Comparison of ENCODE assay signal across 12 cellular contexts in the genomic region with DNA sequence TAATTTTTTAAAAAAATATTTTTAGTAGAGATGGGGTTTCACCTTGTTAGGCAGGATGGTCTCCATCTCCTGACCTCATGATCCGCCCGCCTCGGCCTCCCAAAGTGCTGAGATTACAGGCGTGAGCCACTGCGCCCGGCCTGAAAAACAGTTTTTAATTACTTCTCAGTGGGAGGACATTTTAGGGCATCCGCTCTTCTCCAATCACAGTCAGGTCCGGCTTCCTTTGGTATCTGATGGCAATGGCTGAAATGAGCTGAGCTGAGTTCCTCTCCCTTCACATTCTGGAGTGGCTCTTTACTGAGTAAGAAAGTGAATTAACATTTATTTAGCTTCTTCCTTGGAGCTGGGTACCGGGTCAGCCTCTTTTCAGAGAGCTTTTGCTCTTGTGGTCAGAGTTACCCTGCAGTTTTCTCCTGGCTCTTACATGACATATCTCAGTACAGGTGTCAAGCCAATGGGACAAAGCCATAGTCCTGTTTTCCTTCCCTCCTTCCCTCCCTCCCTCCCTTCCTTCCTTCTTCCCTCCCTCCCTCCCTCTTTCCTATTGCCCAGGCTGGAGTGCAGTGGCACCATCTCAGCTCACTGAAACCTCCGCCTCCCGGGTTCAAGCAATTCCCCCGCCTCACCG. TPM values are rescaled to one million over a fixed set of nuclear protein-coding genes. Genes with fewer than 3 reads are reported as not detected.
DNase-seq lines count a peak whose midpoint lies in the region; ATAC-seq, FAIRE-seq and TF ChIP-seq lines count a peak whose summit lies in the region.
"Had no signal": no experiment of that assay in that cellular context is flagged by ENCODE, and none has a peak within 500 bp of the region (broad histone marks: within the 10 kb centered on the region; RNA-seq: fewer than 3 reads in every experiment).

No MANE protein-coding gene starts in this region.

- H3K27ac Mint-ChIP-seq in CD14-positive monocyte, result peak overlapping the region in 2 of 7 donors; percentile 76 to 86
- peak overlapping the region in 6 of 9 donors; percentile 4 to 98 (median 85) for H3K27ac Mint-ChIP-seq in naive thymus-derived CD4-positive, alpha-beta T cell

- TF ChIP-seq RAD21 in GM12878 (IDR thresholded peaks at IDR 0.05; ENCODE audit: insufficient read depth, low read depth, low read length), result no peak

- TF ChIP-seq CTCF in CD14-positive monocyte (IDR thresholded peaks at IDR 0.05) (no peak), GM12878 (IDR thresholded peaks at IDR 0.05 in 2 of 3, conservative IDR thresholded peaks at IDR 0.05 in 1 of 3; ENCODE audit: control insufficient read depth in 2 of 3, extremely low read depth in 1 of 3, insufficient read depth in 1 of 3, low read depth in 3 of 3, low read length in 3 of 3) (no peak)

- intact Hi-C loops in CD14-positive monocyte (cut with micrococcal nuclease), result loop anchor here in 1 of 2 donors (5.0 kb wide), 1 partner anchor 971 kb away; a partner anchor contains a TSS
- intact Hi-C loops in GM12878 (cut with micrococcal nuclease; ENCODE audit: unreplicated experiment), result no loop called here
- intact Hi-C loops in naive thymus-derived CD4-positive, alpha-beta T cell (cut with micrococcal nuclease), result loop anchor here (1.0 to 5.0 kb wide), 8 partner anchors 34 to 850 kb away; a partner anchor contains a TSS

- no peak for TF ChIP-seq POLR2A in GM12878 (IDR thresholded peaks at IDR 0.05; ENCODE audit: low read depth, low read length)

- no peak for TF ChIP-seq EP300 in GM12878 (IDR thresholded peaks at IDR 0.05; ENCODE audit: borderline replicate concordance in 1 of 2, control insufficient read depth in 1 of 2, low read depth in 2 of 2, low read length in 2 of 2)

- in situ Hi-C loops in GM23248 (cut with MboI), result no loop called here
- in situ Hi-C loops in GM12878 (cut with MboI), result no loop called here

- H3K27ac ChIP-seq in GM23248 (no peak overlapping the region), GM12878 (ENCODE audit: control insufficient read depth, insufficient read depth) (no peak overlapping the region), substantia nigra (ENCODE audit: low read depth, low read length, poor library complexity, severe bottlenecking) (no peak overlapping the region)
- no peak overlapping the region for H3K27ac ChIP-seq in naive thymus-derived CD4-positive, alpha-beta T cell (ENCODE audit: low read depth, low read length)

- peaks cover 23% of the 10 kb centered on the region for H3K4me1 Mint-ChIP-seq in CD14-positive monocyte
- peaks cover 10 to 34% (median 26%) of the 10 kb centered on the region in 7 donors for H3K4me1 Mint-ChIP-seq in naive thymus-derived CD4-positive, alpha-beta T cell

- RAD21 ChIA-PET in GM12878 (lab: Charles Lee; ENCODE audit: unreplicated experiment), result no interaction called here

- H3F3A ChIP-seq in GM23248 (ENCODE audit: insufficient read depth), result peaks cover 11% of the 10 kb centered on the region; the same call in 1 of the 2 replicates

- H3K4me3 ChIP-seq in GM23248 (0 out of 2 replicates have a peak overlapping the region, but pooled peaks have one; percentile 99), GM12878 (peak overlapping the region; percentile 95)
- H3K4me3 ChIP-seq in naive thymus-derived CD4-positive, alpha-beta T cell (ENCODE audit: low read length), result no peak overlapping the region

- 0 out of 2 replicates have a peak, but pooled peaks cover 3% of the 10 kb centered on the region for H3K36me3 ChIP-seq in GM23248 (ENCODE audit: low read depth)
- peaks cover 0 to 2% of the 10 kb centered on the region in 2 experiments; a peak in 3 of 4 replicates for H3K36me3 ChIP-seq in GM12878 (ENCODE audit: control insufficient read depth in 2 of 2, insufficient read depth in 2 of 2, low read length in 1 of 2)
- peaks cover 0 to 11% (median 0%) of the 10 kb centered on the region in 3 experiments for H3K36me3 ChIP-seq in naive thymus-derived CD4-positive, alpha-beta T cell (ENCODE audit: control insufficient read depth in 2 of 3, insufficient read depth in 3 of 3, low read length in 3 of 3)

- 85 to 88% methylated on average over 13 of the region's 13 CpGs for WGBS in GM23248 (ENCODE audit: low coverage in 1 of 2, low lambda C conversion rate in 2 of 2, missing lambda C conversion rate in 2 of 2), 2 experiments
- 75% methylated on average over 9 of the region's 13 CpGs for WGBS in GM12878 (ENCODE audit: insufficient coverage, insufficient replicate concordance, low lambda C conversion rate, missing lambda C conversion rate)

- H3K27me3 ChIP-seq in GM23248 (replicated peaks; ENCODE audit: insufficient read depth) (no peaks in the 10 kb centered on the region), GM12878 (replicated peaks in 1 of 2; ENCODE audit: control insufficient read depth in 2 of 2, insufficient read depth in 2 of 2, low read length in 1 of 2) (no peaks in the 10 kb centered on the region)
- no peaks in the 10 kb centered on the region for H3K27me3 ChIP-seq in naive thymus-derived CD4-positive, alpha-beta T cell (ENCODE audit: control insufficient read depth in 2 of 2, insufficient read depth in 2 of 2, low read length in 2 of 2)
- H3K27me3 ChIP-seq: thyroid gland had no signal

- no peak for DNase-seq in CD14-positive monocyte (ENCODE audit: low spot score)
- no peak for DNase-seq in GM23248
- no peak for DNase-seq in GM12878 (ENCODE audit: low read depth, low spot score)
- DNase-seq in naive thymus-derived CD4-positive, alpha-beta T cell, result no peak
- no peak for DNase-seq in substantia nigra (lab: John Stamatoyannopoulos, UW)
- no peak for DNase-seq in effector CD4-positive, alpha-beta T cell
- DNase-seq in NCI-H187 treated with DMSO at 0.1 percent for 48 hours (lab: John Stamatoyannopoulos, UW), result no peak
- DNase-seq in AG08395 (ENCODE audit: low spot score), result no peak
- DNase-seq: activated CD8-positive, alpha-beta memory T cell treated with anti-CD3 and anti-CD28 coated beads, Interleukin-2, amount 50 U/mL, for 4 hours; Caco-2; NCI-H510A had no signal

- no peak for FAIRE-seq in GM12878 (lab: Jason Lieb, UNC)

- H3K4me2 ChIP-seq in GM23248 (ENCODE audit: unreplicated experiment) (no peak overlapping the region), GM12878 (ENCODE audit: control insufficient read depth, insufficient read depth) (peak overlapping the region; percentile 88; the same call in 1 of the 2 replicates)

- peaks cover 5% of the 10 kb centered on the region for H3K4me1 ChIP-seq in GM23248 (ENCODE audit: insufficient read depth)
- peaks cover 2% of the 10 kb centered on the region; the same call in 1 of the 2 replicates for H3K4me1 ChIP-seq in GM12878 (ENCODE audit: control insufficient read depth, insufficient read depth, low read length)
- no peaks in the 10 kb centered on the region for H3K4me1 ChIP-seq in naive thymus-derived CD4-positive, alpha-beta T cell (ENCODE audit: control insufficient read depth in 2 of 2, insufficient read depth in 2 of 2, low read length in 2 of 2)
- H3K4me1 ChIP-seq: Caco-2 had no signal

- H3K9ac ChIP-seq in GM23248, result no peak overlapping the region
- H3K9ac ChIP-seq in GM12878 (ENCODE audit: control insufficient read depth, insufficient read depth, low read length), result no peak overlapping the region

- H3K9me3 ChIP-seq in GM23248 (ENCODE audit: low read depth) (no peaks in the 10 kb centered on the region), GM12878 (replicated peaks; ENCODE audit: control insufficient read depth, insufficient read depth, low read length) (no peaks in the 10 kb centered on the region)
- no peaks in the 10 kb centered on the region for H3K9me3 ChIP-seq in naive thymus-derived CD4-positive, alpha-beta T cell (ENCODE audit: control insufficient read depth in 2 of 3, low read length in 3 of 3)
- H3K9me3 ChIP-seq: Caco-2, thyroid gland had no signal

- H3K4me3 Mint-ChIP-seq in CD14-positive monocyte, result peak overlapping the region; percentile 91 to 98
- peak overlapping the region in 8 of 10 donors; percentile 90 to 97 (median 95) for H3K4me3 Mint-ChIP-seq in naive thymus-derived CD4-positive, alpha-beta T cell

- peak overlapping the region; percentile 100 for H2AFZ ChIP-seq in GM23248
- no peak overlapping the region; the same call in 1 of the 2 replicates for H2AFZ ChIP-seq in GM12878 (ENCODE audit: control insufficient read depth, low read depth, low read length)

- no TSS peak for BruUV-seq in GM12878 (replicated peaks; lab: Mats Ljungman, UMichigan)

- POLR2A ChIA-PET in GM12878 (lab: Charles Lee), result interaction anchor here (0.6 kb wide), 1 partner anchor 92 kb away, joined by 3 read pairs; no protein-coding TSS in a partner anchor
- POLR2A ChIA-PET in naive thymus-derived CD4-positive, alpha-beta T cell (lab: Charles Lee), result no interaction called here

- peaks cover 25% of the 10 kb centered on the region for H3K79me2 ChIP-seq in GM23248 (ENCODE audit: insufficient read depth)
- H3K79me2 ChIP-seq in GM12878 (ENCODE audit: control insufficient read depth, insufficient read depth, low read length), result peaks cover 13% of the 10 kb centered on the region

- H4K20me1 ChIP-seq in GM23248 (ENCODE audit: insufficient read depth) (no peaks in the 10 kb centered on the region), GM12878 (ENCODE audit: control insufficient read depth, insufficient read depth) (no peaks in the 10 kb centered on the region)

- ATAC-seq in GM12878, result no peak
- no peak for ATAC-seq in naive thymus-derived CD4-positive, alpha-beta T cell

- peaks cover 0 to 4% (median 0%) of the 10 kb centered on the region in 7 donors for H3K9me3 Mint-ChIP-seq in CD14-positive monocyte
- peaks cover 0 to 2% (median 0%) of the 10 kb centered on the region in 11 donors for H3K9me3 Mint-ChIP-seq in naive thymus-derived CD4-positive, alpha-beta T cell

- SMC1A ChIA-PET in GM12878 (lab: Charles Lee; ENCODE audit: uncharacterized antibody, unreplicated experiment), result interaction anchor here (0.5 kb wide), 1 partner anchor 213 kb away, joined by 3 read pairs; no protein-coding TSS in a partner anchor

- no peaks in the 10 kb centered on the region for H3K9me2 ChIP-seq in GM23248 (ENCODE audit: insufficient read depth)

- CTCF ChIA-PET in GM12878 (lab: Yijun Ruan, JAX), result no interaction called here
- CTCF ChIA-PET in naive thymus-derived CD4-positive, alpha-beta T cell (lab: Charles Lee), result no interaction called here

- peaks cover 5 to 8% (median 6%) of the 10 kb centered on the region in 3 donors for H3K27me3 Mint-ChIP-seq in CD14-positive monocyte (ENCODE audit: low read depth in 3 of 3)
- H3K27me3 Mint-ChIP-seq in naive thymus-derived CD4-positive, alpha-beta T cell, result no peaks in the 10 kb centered on the region

- peaks cover 14 to 23% of the 10 kb centered on the region in 2 donors for H3K36me3 Mint-ChIP-seq in CD14-positive monocyte
- peaks cover 5 to 13% (median 8%) of the 10 kb centered on the region in 5 donors for H3K36me3 Mint-ChIP-seq in naive thymus-derived CD4-positive, alpha-beta T cell

RNA-seq across cellular contexts. Expression of a gene that starts 1.1 kb away (rescaled TPM):
- polyA plus RNA-seq in CD14-positive monocyte (1 to 10 TPM; 4.0 to 4.8 TPM), GM23248 (2016; fragmentation: Nextera tagmentation; extraction: Ambion mirVana) (13.7 and 13.8 TPM in 2 replicates), GM12878 (2011; rRNA removed) (32.7 and 50.6 TPM in 2 replicates), GM12878 (2014; fragmentation: Illumina TruSeq; extraction: Trizol) (31.6 and 42.7 TPM in 2 replicates), GM12878 (2014; fragmentation: Nextera tagmentation; extraction: Ambion mirVana) (10 to 100 TPM; 20.9 to 23.3 TPM), GM12878 (2014; rRNA removed) (18.4 and 20.4 TPM in 2 replicates), GM12878 (2016; fragmentation: Nextera tagmentation; extraction: Ambion mirVana) (10 to 100 TPM; 32.9 to 34.9 TPM)
- total RNA-seq in GM23248 (2014; rRNA removed; shearing (Covaris generic)), result 12.6 and 13.3 TPM in 2 replicates
- total RNA-seq in GM12878 (2013; cell fraction: nucleolus; rRNA removed), result 62.2 and 64.4 TPM in 2 replicates
- total RNA-seq in GM12878 (2014; rRNA removed) (23.6 and 28.0 TPM in 2 replicates), GM12878 (2014; rRNA removed; fragmentation: Illumina TruSeq; extraction: Trizol) (25.3 and 26.5 TPM in 2 replicates), GM12878 (2021) (24.2 and 25.4 TPM in 2 replicates)
- 11.7 TPM for polyA plus RNA-seq in GM12878 (2011; ENCODE audit: low read depth)
- 17.1 and 31.9 TPM in 2 replicates for polyA plus RNA-seq in GM12878 (2011; cell fraction: cytosol; rRNA removed)
- polyA plus RNA-seq in GM12878 (2011; cell fraction: nucleus; rRNA removed), result 14.5 and 20.4 TPM in 2 replicates
- polyA plus RNA-seq in GM12878 (2012), result 15.0 and 15.8 TPM in 2 replicates
- polyA minus RNA-seq in GM12878 (2011; rRNA and poly(A)+ RNA removed), result 37.0 and 40.3 TPM in 2 replicates
- polyA minus RNA-seq in GM12878 (2011; cell fraction: cytosol; rRNA and poly(A)+ RNA removed), result 9.6 and 11.0 TPM in 2 replicates
- polyA minus RNA-seq in GM12878 (2011; cell fraction: nucleus; rRNA and poly(A)+ RNA removed), result 26.4 and 43.2 TPM in 2 replicates
- total RNA-seq in naive thymus-derived CD4-positive, alpha-beta T cell, result 10 to 100 TPM; 18.5 to 27.5 (median 23.3) TPM
- polyA plus RNA-seq in naive thymus-derived CD4-positive, alpha-beta T cell, result 10 to 100 TPM; 23.9 to 30.0 TPM
